In genomic region chr12:102528111-102528510, GRCh38 we compare ENCODE assay signal across 23 cellular contexts. TPM values are rescaled to one million over a fixed set of nuclear protein-coding genes. Genes with fewer than 3 reads are reported as not detected.
DNase-seq lines count a peak whose midpoint lies in the region; ATAC-seq lines count a peak whose summit lies in the region.
"Had no signal": no experiment of that assay in that cellular context is flagged by ENCODE, and none has a peak within 500 bp of the region (broad histone marks: within the 10 kb centered on the region; RNA-seq: fewer than 3 reads in every experiment).

No MANE protein-coding gene starts in this region.

- no peak overlapping the region for H2BK5ac ChIP-seq in mesenchymal stem cell (ENCODE audit: low read depth, low read length, poor library complexity, severe bottlenecking)

- H3K4me1 ChIP-seq in GM23248 (ENCODE audit: insufficient read depth): peaks cover 25% of the 10 kb centered on the region
- no peaks in the 10 kb centered on the region for H3K4me1 ChIP-seq in mesenchymal stem cell (ENCODE audit: control insufficient read depth, insufficient read depth, low read depth, low read length)
- H3K4me1 ChIP-seq: BE2C had no signal

- H3K23ac ChIP-seq in mesenchymal stem cell (ENCODE audit: low read length in 2 of 2): no peak overlapping the region

- H3K4me3 ChIP-seq in GM23248: no peak overlapping the region
- no peak overlapping the region for H3K4me3 ChIP-seq in mesenchymal stem cell (ENCODE audit: insufficient read depth in 1 of 2, low read depth in 1 of 2, low read length in 2 of 2)
- H3K4me3 ChIP-seq: GM12878 had no signal

- no peak overlapping the region for H4K91ac ChIP-seq in mesenchymal stem cell (ENCODE audit: low read length)

- H2BK12ac ChIP-seq in mesenchymal stem cell (ENCODE audit: low read length in 2 of 2): no peak overlapping the region

- no peak overlapping the region for H4K8ac ChIP-seq in mesenchymal stem cell (ENCODE audit: low read length)

- H3K79me1 ChIP-seq in mesenchymal stem cell (replicated peaks; ENCODE audit: low read length, poor library complexity, severe bottlenecking): no peaks in the 10 kb centered on the region

- H3K9me3 ChIP-seq in GM23248 (ENCODE audit: low read depth) (no peaks in the 10 kb centered on the region), mesenchymal stem cell (ENCODE audit: control insufficient read depth, low read length) (no peaks in the 10 kb centered on the region)
- H3K9me3 ChIP-seq: BE2C, Caco-2 had no signal

- H3K4me2 ChIP-seq in GM23248 (ENCODE audit: unreplicated experiment): peak overlapping the region; percentile 55
- H3K4me2 ChIP-seq in mesenchymal stem cell (ENCODE audit: low read length, poor library complexity, severe bottlenecking): no peak overlapping the region

- no peaks in the 10 kb centered on the region for H4K20me1 ChIP-seq in GM23248 (ENCODE audit: insufficient read depth)

- H3K27me3 ChIP-seq in GM23248 (replicated peaks; ENCODE audit: insufficient read depth) (no peaks in the 10 kb centered on the region), mesenchymal stem cell (ENCODE audit: control insufficient read depth in 1 of 2, insufficient read depth in 1 of 2, low read length in 2 of 2) (no peaks in the 10 kb centered on the region)
- H3K27me3 ChIP-seq: BE2C had no signal

- H2AFZ ChIP-seq in GM23248: 0 out of 2 replicates have a peak overlapping the region, but pooled peaks have one; percentile 55
- no peak overlapping the region for H2AFZ ChIP-seq in mesenchymal stem cell (ENCODE audit: low read depth, low read length)

- no peaks in the 10 kb centered on the region for H3K79me2 ChIP-seq in GM23248 (ENCODE audit: insufficient read depth)

- in situ Hi-C loops in GM23248 (cut with MboI): no loop called here

- H2AK5ac ChIP-seq in mesenchymal stem cell (ENCODE audit: low read length, severe bottlenecking): no peak overlapping the region

- no peak overlapping the region for H3K14ac ChIP-seq in mesenchymal stem cell (ENCODE audit: low read length in 2 of 2)

- no peak overlapping the region for H3K4ac ChIP-seq in mesenchymal stem cell (ENCODE audit: low read depth in 1 of 2, low read length in 2 of 2)

- H3K18ac ChIP-seq in mesenchymal stem cell (ENCODE audit: low read depth in 1 of 2, low read length in 2 of 2): no peak overlapping the region

- no peak for ATAC-seq in HG02981 (IDR thresholded peaks at IDR 0.05; ENCODE audit: unreplicated experiment)
- ATAC-seq: GM12878, HepG2 had no signal

- H3K36me3 ChIP-seq in GM23248 (ENCODE audit: low read depth): no peaks in the 10 kb centered on the region
- no peaks in the 10 kb centered on the region for H3K36me3 ChIP-seq in mesenchymal stem cell (ENCODE audit: control insufficient read depth in 1 of 2, insufficient read depth in 2 of 2, low read depth in 1 of 2, low read length in 2 of 2)
- H3K36me3 ChIP-seq: BE2C had no signal

- peak overlapping the region; percentile 87 for H3K27ac ChIP-seq in GM23248
- H3K27ac ChIP-seq in mesenchymal stem cell (ENCODE audit: low read length, poor library complexity, severe bottlenecking): no peak overlapping the region

- DNase-seq in GM23248: peak; percentile 77
- DNase-seq in astrocyte of the hippocampus (ENCODE audit: low read depth, low spot score): peak; percentile 17
- no peak for DNase-seq in mesenchymal stem cell
- no peak for DNase-seq in activated CD8-positive, alpha-beta memory T cell treated with anti-CD3 and anti-CD28 coated beads for 24 hours
- DNase-seq in islet precursor cell: no peak
- DNase-seq in activated CD8-positive, alpha-beta memory T cell treated with anti-CD3 and anti-CD28 coated beads, Interleukin-2, amount 50 U/mL, for 48 hours: no peak
- DNase-seq: ACHN; BE2C; Caco-2; CD4-positive, CD25-positive, alpha-beta regulatory T cell; DMS153; GF-D8; KG1; NCI-H1694 treated with DMSO at 0.1 percent for 48 hours; NCI-H2227 treated with DMSO at 0.1 percent for 48 hours; NCI-H510A treated with DMSO at 0.1 percent for 48 hours; NCI-H774; OCI-M1; Right ventricle myocardium superior had no signal

- no peak overlapping the region for H2BK15ac ChIP-seq in mesenchymal stem cell (ENCODE audit: low read depth, poor library complexity, severe bottlenecking)

- H2BK120ac ChIP-seq in mesenchymal stem cell (ENCODE audit: low read depth, low read length): no peak overlapping the region

- no peaks in the 10 kb centered on the region for H3K9me2 ChIP-seq in GM23248 (ENCODE audit: insufficient read depth)

- H3K9ac ChIP-seq in GM23248 (peak overlapping the region; percentile 50; the same call in 1 of the 2 replicates), mesenchymal stem cell (ENCODE audit: low read length) (peak overlapping the region; percentile 74)

- peaks cover 26% of the 10 kb centered on the region for H3F3A ChIP-seq in GM23248 (ENCODE audit: insufficient read depth)

RNA-seq across cellular contexts. Expression of gene IGF1, which starts 47.7 kb away (rescaled TPM):
- total RNA-seq in GM23248 (2014; rRNA removed; shearing (Covaris generic)): 1.4 and 2.9 TPM in 2 replicates
- polyA plus RNA-seq in GM23248 (2016; fragmentation: Nextera tagmentation; extraction: Ambion mirVana): 2.1 and 2.3 TPM in 2 replicates
- polyA plus RNA-seq in mesenchymal stem cell (2013, experiment 1 of 2): not detected
- polyA plus RNA-seq in mesenchymal stem cell (2013, experiment 2 of 2): not detected
- total RNA-seq: CD4-positive, CD25-positive, alpha-beta regulatory T cell; Daoy; HepG2 had no signal
- polyA plus RNA-seq: CD4-positive, CD25-positive, alpha-beta regulatory T cell; HepG2 had no signal

Comparison
In these comparisons a context has a peak if more than half of its experiments do, and no peak if none do; other contexts are left out.
1. DNase-seq: peak in GM23248 (single experiment) and astrocyte of the hippocampus (single experiment); none in mesenchymal stem cell (single experiment), activated CD8-positive, alpha-beta memory T cell treated with anti-CD3 and anti-CD28 coated beads for 24 hours (single experiment), islet precursor cell (single experiment) and activated CD8-positive, alpha-beta memory T cell treated with anti-CD3 and anti-CD28 coated beads, Interleukin-2, amount 50 U/mL, for 48 hours (single experiment).